1 cellular context compared by ENCODE assay signal in the genomic region with DNA sequence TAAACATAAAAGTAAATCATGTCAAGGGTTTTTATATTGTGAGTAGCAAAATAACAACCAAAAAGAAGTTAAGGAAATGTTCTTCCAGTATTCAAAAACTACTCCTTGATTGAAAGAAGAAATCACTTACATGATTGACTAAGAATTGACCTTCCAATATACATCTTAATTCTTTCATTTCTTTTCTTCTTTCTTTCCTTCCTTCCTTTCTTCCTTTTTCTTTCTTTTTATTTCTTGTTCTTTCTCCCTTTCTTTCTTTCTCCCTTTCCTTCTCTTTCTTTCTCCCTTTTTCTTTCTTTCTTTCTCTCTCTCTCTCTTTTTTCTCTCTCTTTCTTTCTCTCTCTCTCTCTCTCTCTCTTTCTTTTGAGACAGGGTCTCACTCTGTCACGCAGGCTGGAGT.
TF ChIP-seq lines count a peak whose summit lies in the region.

No MANE protein-coding gene starts in this region.

TF ChIP-seq in A549, 52 proteins besides CTCF, POLR2A, EP300 and RAD21 (continued from another document):
- TF ChIP-seq, protein P1, sequence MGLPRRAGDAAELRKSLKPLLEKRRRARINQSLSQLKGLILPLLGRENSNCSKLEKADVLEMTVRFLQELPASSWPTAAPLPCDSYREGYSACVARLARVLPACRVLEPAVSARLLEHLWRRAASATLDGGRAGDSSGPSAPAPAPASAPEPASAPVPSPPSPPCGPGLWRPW (IDR thresholded peaks at IDR 0.05), result no peak
- no peak for TF ChIP-seq BHLHE40 (IDR thresholded peaks at IDR 0.05; ENCODE audit: low read depth, low read length)
- no peak for TF ChIP-seq HOXA7 (CRISPR knock-in tag; IDR thresholded peaks at IDR 0.05)
- TF ChIP-seq MAZ (IDR thresholded peaks at IDR 0.05; ENCODE audit: borderline replicate concordance, low read depth, low read length), result no peak
